8 cellular contexts compared by ENCODE assay signal in the genomic region with DNA sequence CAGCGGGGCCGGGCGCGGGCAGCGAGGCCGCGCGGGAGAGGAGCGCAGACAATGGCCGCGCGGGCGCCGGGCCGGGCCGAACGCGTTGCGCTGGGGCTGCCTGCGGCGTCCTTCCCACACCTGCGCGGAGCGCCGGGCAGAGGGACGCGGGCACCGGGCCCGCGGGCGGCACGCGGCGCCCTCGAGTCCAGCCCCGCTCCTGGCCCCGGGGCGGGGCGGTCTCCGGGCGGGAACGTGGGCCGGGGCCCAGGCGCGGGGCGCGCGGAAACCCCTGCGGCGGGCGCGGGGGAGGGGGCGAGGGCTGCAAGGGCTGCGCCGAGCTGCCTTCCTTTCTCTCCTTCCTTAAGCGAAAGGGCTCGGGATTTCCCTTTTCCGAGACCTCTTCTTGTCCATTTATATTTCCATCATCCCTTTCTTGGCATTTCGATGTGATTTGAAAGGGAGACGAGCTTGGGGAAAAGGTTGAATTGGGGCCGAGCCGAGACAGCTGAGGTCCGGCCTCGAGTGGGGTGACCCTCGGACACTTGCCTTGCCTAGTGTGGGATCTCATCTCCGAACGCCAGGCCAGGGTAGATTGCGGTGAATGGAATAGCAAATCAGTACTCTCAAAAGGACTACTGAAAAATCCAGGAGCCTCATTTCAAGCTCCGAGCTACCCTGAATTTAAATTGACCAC. TPM values are rescaled to one million over a fixed set of nuclear protein-coding genes. Genes with fewer than 3 reads are reported as not detected.
A peak's percentile ranks its signal among the peaks of the same experiment; 100 is the strongest.
DNase-seq lines count a peak whose midpoint lies in the region; ATAC-seq, FAIRE-seq and TF ChIP-seq lines count a peak whose summit lies in the region.

No MANE protein-coding gene starts in this region.

- H3K36me3 ChIP-seq in body of pancreas (replicated peaks in 1 of 2; ENCODE audit: insufficient read depth in 1 of 2, low read depth in 2 of 2) (no peaks in the 10 kb centered on the region), kidney epithelial cell (ENCODE audit: control insufficient read depth, insufficient read depth, low read length) (no peaks in the 10 kb centered on the region)

- H3K27me3 ChIP-seq in body of pancreas (no peaks in the 10 kb centered on the region), kidney epithelial cell (ENCODE audit: control insufficient read depth, insufficient read depth, low read length) (no peaks in the 10 kb centered on the region)

- H3K9me3 Mint-ChIP-seq in stimulated activated naive B cell treated with anti-CD40 and anti-IgM and Interleukin-4, amounts not matched to agents 10 μg/mL and 1 μg/mL and 100 μg/mL, for 72 hours: peaks cover 0 to 2% of the 10 kb centered on the region in 2 donors

- peaks cover 13 to 25% of the 10 kb centered on the region in 2 donors for H3K4me1 Mint-ChIP-seq in stimulated activated naive B cell treated with anti-CD40 and anti-IgM and Interleukin-4, amounts not matched to agents 10 μg/mL and 1 μg/mL and 100 μg/mL, for 72 hours

- no peak overlapping the region for H3K27ac Mint-ChIP-seq in stimulated activated naive B cell treated with anti-CD40 and anti-IgM and Interleukin-4, amounts not matched to agents 10 μg/mL and 1 μg/mL and 100 μg/mL, for 72 hours

- H3K4me3 Mint-ChIP-seq in stimulated activated naive B cell treated with anti-CD40 and anti-IgM and Interleukin-4, amounts not matched to agents 10 μg/mL and 1 μg/mL and 100 μg/mL, for 72 hours: peak overlapping the region; percentile 79 to 88

- peak; percentile 33 for ATAC-seq in HG02938 (IDR thresholded peaks at IDR 0.05; ENCODE audit: unreplicated experiment)
- peak; percentile 75 for ATAC-seq in body of pancreas
- peak; percentile 58 to 60 for ATAC-seq in stimulated activated naive B cell treated with anti-CD40 and anti-IgM and Interleukin-4, amounts not matched to agents 10 μg/mL and 1 μg/mL and 100 μg/mL, for 72 hours (replicated peaks)

- FAIRE-seq in GM18507 (lab: Jason Lieb, UNC): peak; percentile 29

- no peaks in the 10 kb centered on the region for H3K9me3 ChIP-seq in body of pancreas

- intact Hi-C loops in body of pancreas (cut with DNase I): no loop called here

- WGBS in body of pancreas, 2 donors: 1 to 2% methylated on average over 29 to 69 of the region's 69 CpGs

- H3K27me3 Mint-ChIP-seq in stimulated activated naive B cell treated with anti-CD40 and anti-IgM and Interleukin-4, amounts not matched to agents 10 μg/mL and 1 μg/mL and 100 μg/mL, for 72 hours: peaks cover 10 to 17% of the 10 kb centered on the region in 2 donors

- peaks cover 16% of the 10 kb centered on the region for H3K4me1 ChIP-seq in body of pancreas

- H3K36me3 Mint-ChIP-seq in stimulated activated naive B cell treated with anti-CD40 and anti-IgM and Interleukin-4, amounts not matched to agents 10 μg/mL and 1 μg/mL and 100 μg/mL, for 72 hours: peaks cover 5 to 10% of the 10 kb centered on the region in 2 donors

- H3K4me3 ChIP-seq in AG09309 (ENCODE audit: control insufficient read depth, low read depth, low read length) (peak overlapping the region; percentile 48), body of pancreas (peak overlapping the region; percentile 14 to 30), kidney epithelial cell (ENCODE audit: low read depth, low read length) (peak overlapping the region; percentile 54)

- TF ChIP-seq POLR2A in body of pancreas (IDR thresholded peaks at IDR 0.05): no peak

- TF ChIP-seq CTCF in AG09309 (IDR thresholded peaks at IDR 0.05; ENCODE audit: control insufficient read depth, insufficient read depth, low read depth, low read length, missing control alignments) (no peak), body of pancreas (IDR thresholded peaks at IDR 0.05) (no peak), kidney epithelial cell (IDR thresholded peaks at IDR 0.05; ENCODE audit: insufficient read depth, low read length, poor library complexity, severe bottlenecking) (no peak)

- no peak overlapping the region for H3K27ac ChIP-seq in body of pancreas

- DNase-seq in AG09309 (ENCODE audit: low read depth): no peak
- DNase-seq in GM18507 (ENCODE audit: extremely low spot score, insufficient read length, low read depth): no peak
- peak; percentile 75 for DNase-seq in NCI-H69 (lab: John Stamatoyannopoulos, UW)
- DNase-seq in body of pancreas: peak; percentile 17 to 58 (median 28)
- no peak for DNase-seq in kidney epithelial cell (ENCODE audit: low read depth)
- DNase-seq in stimulated activated naive B cell treated with anti-CD40 and anti-IgM and Interleukin-4, amounts not matched to agents 10 μg/mL and 1 μg/mL and 100 μg/mL, for 72 hours: no peak
- no peak for DNase-seq in RKO (ENCODE audit: low spot score)

RNA-seq across cellular contexts. Expression of a gene that starts 0.7 kb away (rescaled TPM):
- 1 to 10 TPM; 3.6 to 5.4 TPM for total RNA-seq in body of pancreas
- 19.2 and 21.2 TPM in 2 replicates for total RNA-seq in kidney epithelial cell

RNA-seq across cellular contexts. Expression of a gene that starts 40.0 kb away (rescaled TPM):
- total RNA-seq in body of pancreas (1 to 10 TPM in 1 of 2 donors, under 1 TPM in 1; 0.66 to 6.7 TPM), kidney epithelial cell (3.3 and 5.8 TPM in 2 replicates)

RNA-seq across cellular contexts. Expression of a gene that starts 40.1 kb away (rescaled TPM):
- total RNA-seq in body of pancreas: not detected
- 0.33 TPM in 1 of 2 replicates, not detected in the other for total RNA-seq in kidney epithelial cell

Comparison
In these comparisons a context has a peak if more than half of its experiments do, and no peak if none do; other contexts are left out.
1. DNase-seq: peak in NCI-H69 (single experiment) and body of pancreas (4 of 4); none in AG09309 (single experiment), GM18507 (single experiment), kidney epithelial cell (single experiment), stimulated activated naive B cell treated with anti-CD40 and anti-IgM and Interleukin-4, amounts not matched to agents 10 μg/mL and 1 μg/mL and 100 μg/mL, for 72 hours (single experiment) and RKO (single experiment).
2. Peak in every context shown above with its lines, with median percentiles within 50 percentile points of each other: H3K4me3 ChIP-seq and ATAC-seq.